ENCODE assay signal across 24 cellular contexts in the genomic region with DNA sequence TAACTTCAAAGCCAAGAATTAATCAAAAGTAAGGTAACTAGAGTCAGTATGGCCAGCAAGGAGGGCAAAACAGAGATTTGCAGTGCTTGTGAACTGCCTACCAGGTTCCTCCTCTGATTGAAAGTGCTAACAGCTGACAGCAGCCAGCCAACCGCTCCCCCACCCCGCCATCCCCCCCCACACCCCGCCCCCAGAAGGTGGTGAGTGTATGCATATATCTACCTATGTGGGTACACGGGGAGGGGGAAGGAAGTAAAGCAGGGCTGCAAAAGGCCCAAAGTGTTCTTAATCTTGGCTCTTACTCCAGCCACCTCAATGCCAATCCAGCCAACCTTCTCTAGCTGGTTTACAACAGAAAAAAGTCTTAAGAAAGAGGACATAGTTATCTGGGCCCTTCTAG. TPM values are rescaled to one million over a fixed set of nuclear protein-coding genes. Genes with fewer than 3 reads are reported as not detected.
DNase-seq lines count a peak whose midpoint lies in the region; ATAC-seq and TF ChIP-seq lines count a peak whose summit lies in the region.
"Had no signal": no experiment of that assay in that cellular context is flagged by ENCODE, and none has a peak within 500 bp of the region (broad histone marks: within the 10 kb centered on the region; RNA-seq: fewer than 3 reads in every experiment).

No MANE protein-coding gene starts in this region.

- H3K4me3 Mint-ChIP-seq in T-helper 17 cell (no peak overlapping the region), endodermal cell (no peak overlapping the region), progenitor cell of endocrine pancreas (ENCODE audit: low read depth) (no peak overlapping the region)

- H3K9ac ChIP-seq in endodermal cell (ENCODE audit: extremely low read depth, low read length, poor library complexity, severe bottlenecking), result no peak overlapping the region

- H3K9me3 ChIP-seq in T-helper 17 cell (ENCODE audit: control insufficient read depth, low read length, poor library complexity, severe bottlenecking), result no peaks in the 10 kb centered on the region
- H3K9me3 ChIP-seq in endodermal cell (ENCODE audit: control insufficient read depth, low read length), result no peaks in the 10 kb centered on the region
- H3K9me3 ChIP-seq: left lung, psoas muscle, thoracic aorta had no signal

- H3K9me3 Mint-ChIP-seq in endodermal cell (no peaks in the 10 kb centered on the region), progenitor cell of endocrine pancreas (ENCODE audit: low read depth) (no peaks in the 10 kb centered on the region)

- H3K27ac ChIP-seq in endodermal cell (ENCODE audit: low read depth, low read length), result no peak overlapping the region
- H3K27ac ChIP-seq: dorsolateral prefrontal cortex, epithelial cell of prostate, left lung, psoas muscle, thoracic aorta had no signal

- ATAC-seq in T-helper 17 cell, result peak; percentile 40
- ATAC-seq in GM18858 (IDR thresholded peaks at IDR 0.05; ENCODE audit: unreplicated experiment), result no peak
- ATAC-seq: left lung had no signal

- no peaks in the 10 kb centered on the region for H3K27me3 Mint-ChIP-seq in T-helper 17 cell
- H3K27me3 Mint-ChIP-seq in endodermal cell (ENCODE audit: insufficient read depth), result no peaks in the 10 kb centered on the region
- no peaks in the 10 kb centered on the region for H3K27me3 Mint-ChIP-seq in progenitor cell of endocrine pancreas

- peaks cover 81% of the 10 kb centered on the region for H3K36me3 ChIP-seq in endodermal cell (ENCODE audit: control insufficient read depth, insufficient read depth, low read length)

- no peaks in the 10 kb centered on the region for H3K27me3 ChIP-seq in endodermal cell (ENCODE audit: control insufficient read depth, insufficient read depth, low read length, poor library complexity, severe bottlenecking)
- H3K27me3 ChIP-seq: dorsolateral prefrontal cortex, left lung had no signal

- H3K36me3 Mint-ChIP-seq in T-helper 17 cell (ENCODE audit: low read depth) (peaks cover 8% of the 10 kb centered on the region), endodermal cell (ENCODE audit: low read depth) (peaks cover 52% of the 10 kb centered on the region), progenitor cell of endocrine pancreas (ENCODE audit: insufficient read depth) (peaks cover 22% of the 10 kb centered on the region)

- H3K4me1 Mint-ChIP-seq in T-helper 17 cell (peaks cover 27% of the 10 kb centered on the region), endodermal cell (peaks cover 13% of the 10 kb centered on the region), progenitor cell of endocrine pancreas (ENCODE audit: low read depth) (peaks cover 3% of the 10 kb centered on the region)

- TF ChIP-seq CTCF in endodermal cell (conservative IDR thresholded peaks at IDR 0.05), result no peak
- no peak for TF ChIP-seq CTCF in progenitor cell of endocrine pancreas (IDR thresholded peaks at IDR 0.05; ENCODE audit: unreplicated experiment)

- DNase-seq in activated CD4-positive, alpha-beta T cell treated with anti-CD3 and anti-CD28 coated beads for 4 hours, result peak; percentile 5 to 11
- no peak for DNase-seq in activated CD4-positive, alpha-beta T cell treated with anti-CD3 and anti-CD28 coated beads for 48 hours
- DNase-seq in T-helper 17 cell, result no peak
- peak; percentile 53 for DNase-seq in endodermal cell
- DNase-seq in progenitor cell of endocrine pancreas (ENCODE audit: low spot score, unreplicated experiment), result no peak
- no peak for DNase-seq in NK-92 treated with Interleukin-12 subunit alpha and Interleukin-12 subunit beta, amount 100 ng/mL, for 24 hours (lab: John Stamatoyannopoulos, UW)
- no peak for DNase-seq in cerebellar nuclear complex (lab: John Stamatoyannopoulos, UW)
- DNase-seq: 8988T; activated CD4-positive, alpha-beta T cell treated with anti-CD3 and anti-CD28 coated beads, Interleukin-2, amount 50 U/mL, for 1 hour; activated CD8-positive, alpha-beta memory T cell treated with anti-CD3 and anti-CD28 coated beads, Interleukin-2, amount 50 U/mL, for 48 hours; anterior cingulate cortex; Calu3; dorsolateral prefrontal cortex; left lung; NCI-H1048; NCI-H187 treated with DMSO at 0.1 percent for 48 hours; NCI-H2227 treated with DMSO at 0.1 percent for 48 hours; NCI-H82; psoas muscle; SHP77 treated with DMSO at 0.1 percent for 48 hours; SW 1271 had no signal

- no peak overlapping the region for H3K27ac Mint-ChIP-seq in T-helper 17 cell
- H3K27ac Mint-ChIP-seq in endodermal cell, result peak overlapping the region; percentile 56
- H3K27ac Mint-ChIP-seq in progenitor cell of endocrine pancreas, result peak overlapping the region; percentile 30

- no peak overlapping the region for H3K4me3 ChIP-seq in endodermal cell (ENCODE audit: low read length)
- H3K4me3 ChIP-seq: dorsolateral prefrontal cortex, left lung, psoas muscle, thoracic aorta had no signal

- no peaks in the 10 kb centered on the region for H3K4me1 ChIP-seq in endodermal cell (ENCODE audit: control insufficient read depth, insufficient read depth, low read length)

- WGBS in endodermal cell (ENCODE audit: insufficient coverage in 1 of 2, insufficient read length in 1 of 2), 2 experiments, result 80% methylated on average over 1 of the region's 4 CpGs; no CpG with 5 or more reads in 1 of the 2 experiments

RNA-seq across cellular contexts. Expression of a gene that starts 50.7 kb away (rescaled TPM):
- total RNA-seq in T-helper 17 cell (100 to 1,000 TPM; 115 to 123 TPM), endodermal cell (100 to 1,000 TPM in 1 of 2 donors, 10 to 100 TPM in 1; 95.4 to 116 TPM), progenitor cell of endocrine pancreas (135 and 139 TPM in 2 replicates)
- 124 TPM for polyA plus RNA-seq in endodermal cell (2013, experiment 1 of 2)
- polyA plus RNA-seq in endodermal cell (2013, experiment 2 of 2), result 111 TPM

RNA-seq across cellular contexts. Expression of a gene that starts 56.4 kb away (rescaled TPM):
- 10 to 100 TPM; 21.9 to 23.9 TPM for total RNA-seq in T-helper 17 cell
- total RNA-seq in endodermal cell, result 10 to 100 TPM; 18.8 to 23.3 TPM
- polyA plus RNA-seq in endodermal cell (2013, experiment 1 of 2), result 36.3 TPM
- 32.6 TPM for polyA plus RNA-seq in endodermal cell (2013, experiment 2 of 2)
- 23.4 and 23.9 TPM in 2 replicates for total RNA-seq in progenitor cell of endocrine pancreas

Comparison
In these comparisons a context has a peak if more than half of its experiments do, and no peak if none do; other contexts are left out.
1. DNase-seq: peak in activated CD4-positive, alpha-beta T cell treated with anti-CD3 and anti-CD28 coated beads for 4 hours (2 of 2) and endodermal cell (single experiment); none in activated CD4-positive, alpha-beta T cell treated with anti-CD3 and anti-CD28 coated beads for 48 hours (single experiment), T-helper 17 cell (0 of 3), progenitor cell of endocrine pancreas (single experiment), NK-92 treated with Interleukin-12 subunit alpha and Interleukin-12 subunit beta, amount 100 ng/mL, for 24 hours (single experiment) and cerebellar nuclear complex (0 of 2).